24 cellular contexts compared by ENCODE assay signal in the genomic region with DNA sequence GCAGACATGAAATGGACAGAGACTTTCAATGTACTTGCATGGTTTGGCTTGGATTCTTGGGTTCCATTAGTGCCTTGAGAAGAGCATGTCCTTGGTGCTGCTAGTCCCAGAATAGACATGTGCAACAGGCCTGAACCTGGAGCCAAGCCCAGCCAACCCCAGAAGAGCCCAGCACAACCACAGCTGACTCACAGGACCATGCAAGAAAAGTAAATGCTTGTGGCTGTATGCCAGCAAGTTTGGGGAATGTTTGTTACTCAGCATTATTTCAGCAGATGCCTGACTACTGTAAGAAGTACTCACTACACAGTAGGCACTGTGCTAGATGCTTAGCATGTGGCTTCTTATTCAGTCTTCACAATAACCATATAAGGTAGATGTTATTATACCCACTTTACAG. TPM values are rescaled to one million over a fixed set of nuclear protein-coding genes. Genes with fewer than 3 reads are reported as not detected.
DNase-seq lines count a peak whose midpoint lies in the region; ATAC-seq and TF ChIP-seq lines count a peak whose summit lies in the region.
"Had no signal": no experiment of that assay in that cellular context is flagged by ENCODE, and none has a peak within 500 bp of the region (broad histone marks: within the 10 kb centered on the region; RNA-seq: fewer than 3 reads in every experiment).

No MANE protein-coding gene starts in this region.

- intact Hi-C loops in PC-3 (cut with micrococcal nuclease): no loop called here

- BruUV-seq in PC-3 (replicated peaks; lab: Mats Ljungman, UMichigan): no TSS peak

- no peaks in the 10 kb centered on the region for H3K4me1 Mint-ChIP-seq in stimulated activated effector memory CD8-positive, alpha-beta T cell treated with anti-CD3 and anti-CD28 coated beads, Interleukin-12 subunit alpha, Interleukin-12 subunit beta, amount 100 ng/mL, for 72 hours
- H3K4me1 Mint-ChIP-seq: naive thymus-derived CD8-positive, alpha-beta T cell had no signal

- no peaks in the 10 kb centered on the region for H3K79me2 ChIP-seq in PC-3 (ENCODE audit: low read length)
- H3K79me2 ChIP-seq: parathyroid adenoma had no signal

- no peak overlapping the region for H3K9ac ChIP-seq in PC-3 (ENCODE audit: low read length)
- H3K9ac ChIP-seq: KMS-11, parathyroid adenoma had no signal

- H3F3A ChIP-seq in PC-3 (ENCODE audit: low read length, unreplicated experiment): no peaks in the 10 kb centered on the region

- no peaks in the 10 kb centered on the region for H3K9me2 ChIP-seq in PC-3 (replicated peaks; ENCODE audit: low read length)

- no peaks in the 10 kb centered on the region for H3K36me3 ChIP-seq in PC-3 (ENCODE audit: low read depth, low read length)
- H3K36me3 ChIP-seq: right atrium auricular region had no signal

- H2AFZ ChIP-seq in PC-3 (ENCODE audit: low read length): no peak overlapping the region
- H2AFZ ChIP-seq: parathyroid adenoma had no signal

- H4K20me1 ChIP-seq in PC-3 (ENCODE audit: low read length): no peaks in the 10 kb centered on the region

- H3K27ac Mint-ChIP-seq in stimulated activated effector memory CD8-positive, alpha-beta T cell treated with anti-CD3 and anti-CD28 coated beads, Interleukin-12 subunit alpha, Interleukin-12 subunit beta, amount 100 ng/mL, for 72 hours: no peak overlapping the region
- H3K27ac Mint-ChIP-seq: activated T-cell treated with anti-CD3 and anti-CD28 coated beads, Interleukin-2, amount 50 U/mL, for 24 hours; naive thymus-derived CD8-positive, alpha-beta T cell; type B pancreatic cell had no signal

- no peaks in the 10 kb centered on the region for H3K36me3 Mint-ChIP-seq in stimulated activated effector memory CD8-positive, alpha-beta T cell treated with anti-CD3 and anti-CD28 coated beads, Interleukin-12 subunit alpha, Interleukin-12 subunit beta, amount 100 ng/mL, for 72 hours
- H3K36me3 Mint-ChIP-seq: naive thymus-derived CD8-positive, alpha-beta T cell; type B pancreatic cell had no signal

- H3K4me2 ChIP-seq in PC-3 (ENCODE audit: low read length): no peak overlapping the region
- H3K4me2 ChIP-seq: KMS-11 had no signal

- H3K4me3 Mint-ChIP-seq in stimulated activated effector memory CD8-positive, alpha-beta T cell treated with anti-CD3 and anti-CD28 coated beads, Interleukin-12 subunit alpha, Interleukin-12 subunit beta, amount 100 ng/mL, for 72 hours: no peak overlapping the region
- H3K4me3 Mint-ChIP-seq: activated T-cell treated with anti-CD3 and anti-CD28 coated beads, Interleukin-2, amount 50 U/mL, for 24 hours; naive thymus-derived CD8-positive, alpha-beta T cell; type B pancreatic cell had no signal

- POLR2A ChIA-PET in PC-3 (lab: Charles Lee; ENCODE audit: unreplicated experiment): no interaction called here

- no peak overlapping the region for H3K27ac ChIP-seq in PC-3 (ENCODE audit: low read length)
- H3K27ac ChIP-seq: KMS-11, parathyroid adenoma, right atrium auricular region had no signal

- TF ChIP-seq CTCF in PC-3 (conservative IDR thresholded peaks at IDR 0.05; ENCODE audit: low read depth, low read length) (no peak), choroid plexus epithelial cell (conservative IDR thresholded peaks at IDR 0.05; ENCODE audit: low read depth, low read length) (no peak)

- DNase-seq in HCEC 1CT (peak; percentile 55), PC-3 (peak; percentile 5), choroid plexus epithelial cell (ENCODE audit: low read depth) (peak; percentile 5), renal cortical epithelial cell (ENCODE audit: low read depth) (peak; percentile 21), NAMALWA (ENCODE audit: low spot score) (no peak), NCI-H1417 (lab: John Stamatoyannopoulos, UW) (no peak)
- no peak for DNase-seq in stimulated activated effector memory CD8-positive, alpha-beta T cell treated with anti-CD3 and anti-CD28 coated beads, Interleukin-12 subunit alpha, Interleukin-12 subunit beta, amount 100 ng/mL, for 72 hours (ENCODE audit: low spot score in 2 of 2)
- DNase-seq: activated CD4-positive, alpha-beta T cell treated with anti-CD3 and anti-CD28 coated beads for 48 hours; activated gamma-delta T cell treated with Interleukin-2 at 50 U/mL for 16 hours; activated T-cell treated with anti-CD3 and anti-CD28 coated beads, Interleukin-2, amount 50 U/mL, for 24 hours; cerebellar nuclear complex; dorsolateral prefrontal cortex; H7; left ventricle myocardium superior; MV-4-11; naive thymus-derived CD8-positive, alpha-beta T cell; NCI-H446; NCI-H774; stimulated activated CD4-positive, alpha-beta T cell treated with anti-CD3 and anti-CD28 coated beads, Interleukin-2, amount 100 ng/mL, for 48 hours had no signal

- no peaks in the 10 kb centered on the region for H3K9me3 Mint-ChIP-seq in stimulated activated effector memory CD8-positive, alpha-beta T cell treated with anti-CD3 and anti-CD28 coated beads, Interleukin-12 subunit alpha, Interleukin-12 subunit beta, amount 100 ng/mL, for 72 hours
- H3K9me3 Mint-ChIP-seq: activated T-cell treated with anti-CD3 and anti-CD28 coated beads, Interleukin-2, amount 50 U/mL, for 24 hours; naive thymus-derived CD8-positive, alpha-beta T cell had no signal

- no peak for ATAC-seq in PC-3
- ATAC-seq in stimulated activated effector memory CD8-positive, alpha-beta T cell treated with anti-CD3 and anti-CD28 coated beads, Interleukin-12 subunit alpha, Interleukin-12 subunit beta, amount 100 ng/mL, for 72 hours: no peak
- ATAC-seq: left ventricle myocardium superior; naive thymus-derived CD8-positive, alpha-beta T cell; Right ventricle myocardium inferior had no signal

- H3K4me1 ChIP-seq in PC-3 (ENCODE audit: insufficient read depth, low read length): peaks cover 9% of the 10 kb centered on the region; the same call in 1 of the 2 replicates
- H3K4me1 ChIP-seq: parathyroid adenoma, right atrium auricular region had no signal

- no peak overlapping the region for H3K4me3 ChIP-seq in PC-3 (ENCODE audit: low read length)
- H3K4me3 ChIP-seq in choroid plexus epithelial cell (ENCODE audit: low read depth, low read length): no peak overlapping the region
- H3K4me3 ChIP-seq: dorsolateral prefrontal cortex, right atrium auricular region had no signal

- H3K27me3 ChIP-seq in PC-3 (ENCODE audit: low read length): no peaks in the 10 kb centered on the region
- H3K27me3 ChIP-seq: right atrium auricular region had no signal

- CTCF ChIA-PET in PC-3 (lab: Charles Lee): no interaction called here

- no peaks in the 10 kb centered on the region for H3K9me3 ChIP-seq in PC-3 (ENCODE audit: low read length)
- H3K9me3 ChIP-seq: right atrium auricular region had no signal

RNA-seq across cellular contexts. Expression of a gene that starts 39.2 kb away (rescaled TPM):
- total RNA-seq in PC-3 (2014; rRNA removed): 12.9 and 18.1 TPM in 2 replicates
- 14.8 and 19.5 TPM in 2 replicates for total RNA-seq in renal cortical epithelial cell

Comparison
In these comparisons a context has a peak if more than half of its experiments do, and no peak if none do; other contexts are left out.
1. DNase-seq: peak in HCEC 1CT (single experiment), PC-3 (single experiment), choroid plexus epithelial cell (single experiment) and renal cortical epithelial cell (single experiment); none in stimulated activated effector memory CD8-positive, alpha-beta T cell treated with anti-CD3 and anti-CD28 coated beads, Interleukin-12 subunit alpha, Interleukin-12 subunit beta, amount 100 ng/mL, for 72 hours (0 of 2), NAMALWA (single experiment) and NCI-H1417 (0 of 3).